ENCODE assay signal across 8 cellular contexts in genomic region chr3:45225465-45226205, GRCh38. TPM values are rescaled to one million over a fixed set of nuclear protein-coding genes. Genes with fewer than 3 reads are reported as not detected.
DNase-seq lines count a peak whose midpoint lies in the region; ATAC-seq and TF ChIP-seq lines count a peak whose summit lies in the region.

No MANE protein-coding gene starts in this region.

- H3K9ac ChIP-seq in ES-I3 (ENCODE audit: low read depth, low read length): peak overlapping the region; percentile 65; the same call in 1 of the 2 replicates

- H3K4me1 ChIP-seq in ES-I3 (ENCODE audit: insufficient read depth, low read length) (0 out of 2 replicates have a peak, but pooled peaks cover 4% of the 10 kb centered on the region), heart left ventricle (peaks cover 0 to 16% (median 5%) of the 10 kb centered on the region in 12 donors)

- H3K27me3 Mint-ChIP-seq in activated T-helper 2 cell treated with anti-CD3 and anti-CD28 coated beads, Interferon-gamma antibody, Interleukin-2, Interleukin-4, amounts not matched to agents 10 μg/mL and 5 μg/mL and 100 μg/mL, durations not matched to agents 14 hours and 24 hours and 36 hours (ENCODE audit: low read depth): peaks cover 78% of the 10 kb centered on the region

- H3K27me3 ChIP-seq in heart left ventricle: peaks cover 0 to 74% (median 18%) of the 10 kb centered on the region in 9 donors

- WGBS in heart left ventricle, 4 donors: 0 to 2% (median 1%) methylated on average over 24 to 131 of the region's 131 CpGs; no CpG with 5 or more reads in 1 of the 4 donors

- H3K36me3 ChIP-seq in ES-I3 (ENCODE audit: insufficient read depth, low read length) (no peaks in the 10 kb centered on the region), heart left ventricle (no peaks in the 10 kb centered on the region)

- H3K9me3 ChIP-seq in ES-I3 (ENCODE audit: control insufficient read depth, insufficient read depth, low read length) (no peaks in the 10 kb centered on the region), heart left ventricle (no peaks in the 10 kb centered on the region)

- H3K36me3 Mint-ChIP-seq in activated T-helper 2 cell treated with anti-CD3 and anti-CD28 coated beads, Interferon-gamma antibody, Interleukin-2, Interleukin-4, amounts not matched to agents 10 μg/mL and 5 μg/mL and 100 μg/mL, durations not matched to agents 14 hours and 24 hours and 36 hours (ENCODE audit: low read depth): no peaks in the 10 kb centered on the region

- intact Hi-C loops in activated T-helper 2 cell treated with anti-CD3 and anti-CD28 coated beads, Interferon-gamma antibody, Interleukin-2, Interleukin-4, amounts not matched to agents 10 μg/mL and 5 μg/mL and 100 μg/mL, durations not matched to agents 14 hours and 24 hours and 36 hours (cut with micrococcal nuclease): loop anchor here (5.0 to 10.0 kb wide), 3 partner anchors 183 to 869 kb away; no protein-coding TSS in a partner anchor
- intact Hi-C loops in heart left ventricle (cut with DNase I): loop anchor here in 6 of 10 donors (5.0 to 10.0 kb wide), 4 partner anchors 269 to 429 kb away; no protein-coding TSS in a partner anchor

- peak; percentile 28 for ATAC-seq in GM21737 (IDR thresholded peaks at IDR 0.05; ENCODE audit: unreplicated experiment)
- ATAC-seq in heart left ventricle: no peak
- no peak for ATAC-seq in GM18870 (IDR thresholded peaks at IDR 0.05; ENCODE audit: unreplicated experiment)

- H3K4me3 Mint-ChIP-seq in activated T-helper 2 cell treated with anti-CD3 and anti-CD28 coated beads, Interferon-gamma antibody, Interleukin-2, Interleukin-4, amounts not matched to agents 10 μg/mL and 5 μg/mL and 100 μg/mL, durations not matched to agents 14 hours and 24 hours and 36 hours (ENCODE audit: low read depth): no peak overlapping the region

- DNase-seq in NCI-H1105 (lab: John Stamatoyannopoulos, UW) (peak; percentile 26), heart left ventricle (peak in 2 of 5 donors; percentile 34 to 36), retinal pigment epithelial cell (ENCODE audit: low read depth) (no peak), AG08395 (ENCODE audit: low spot score) (no peak)
- DNase-seq in activated T-helper 2 cell treated with anti-CD3 and anti-CD28 coated beads, Interferon-gamma antibody, Interleukin-2, Interleukin-4, amounts not matched to agents 10 μg/mL and 5 μg/mL and 100 μg/mL, durations not matched to agents 14 hours and 24 hours and 36 hours (ENCODE audit: low spot score): peak; percentile 25

- TF ChIP-seq POLR2A in heart left ventricle (IDR thresholded peaks at IDR 0.05): no peak

- H3K27ac ChIP-seq in heart left ventricle: no peak overlapping the region

- H3K27ac Mint-ChIP-seq in activated T-helper 2 cell treated with anti-CD3 and anti-CD28 coated beads, Interferon-gamma antibody, Interleukin-2, Interleukin-4, amounts not matched to agents 10 μg/mL and 5 μg/mL and 100 μg/mL, durations not matched to agents 14 hours and 24 hours and 36 hours: no peak overlapping the region

- no peak for TF ChIP-seq CTCF in heart left ventricle (IDR thresholded peaks at IDR 0.05)
- TF ChIP-seq CTCF in retinal pigment epithelial cell (conservative IDR thresholded peaks at IDR 0.05; ENCODE audit: low read depth, low read length): no peak

- H3K4me3 ChIP-seq in heart left ventricle (peak overlapping the region in 11 of 12 donors; percentile 21 to 71 (median 50)), retinal pigment epithelial cell (ENCODE audit: low read length) (peak overlapping the region; percentile 66)

- no peaks in the 10 kb centered on the region for H3K9me3 Mint-ChIP-seq in activated T-helper 2 cell treated with anti-CD3 and anti-CD28 coated beads, Interferon-gamma antibody, Interleukin-2, Interleukin-4, amounts not matched to agents 10 μg/mL and 5 μg/mL and 100 μg/mL, durations not matched to agents 14 hours and 24 hours and 36 hours

- peaks cover 14% of the 10 kb centered on the region for H3K4me1 Mint-ChIP-seq in activated T-helper 2 cell treated with anti-CD3 and anti-CD28 coated beads, Interferon-gamma antibody, Interleukin-2, Interleukin-4, amounts not matched to agents 10 μg/mL and 5 μg/mL and 100 μg/mL, durations not matched to agents 14 hours and 24 hours and 36 hours (ENCODE audit: low read depth)

RNA-seq across cellular contexts. Expression of gene TMEM158, which starts 0.5 kb away (rescaled TPM):
- 1.7 and 1.9 TPM in 2 replicates for total RNA-seq in activated T-helper 2 cell treated with anti-CD3 and anti-CD28 coated beads, Interferon-gamma antibody, Interleukin-2, Interleukin-4, amounts not matched to agents 10 μg/mL and 5 μg/mL and 100 μg/mL, durations not matched to agents 14 hours and 24 hours and 36 hours
- total RNA-seq in heart left ventricle: 1 to 10 TPM in 3 of 9 donors, under 1 TPM in 6; 0.31 to 3.3 (median 0.62) TPM
- under 1 TPM; 0.40 to 0.57 TPM for polyA plus RNA-seq in heart left ventricle

Comparison
In these comparisons a context has a peak if more than half of its experiments do, and no peak if none do; other contexts are left out.
1. DNase-seq: peak in NCI-H1105 (single experiment) and activated T-helper 2 cell treated with anti-CD3 and anti-CD28 coated beads, Interferon-gamma antibody, Interleukin-2, Interleukin-4, amounts not matched to agents 10 μg/mL and 5 μg/mL and 100 μg/mL, durations not matched to agents 14 hours and 24 hours and 36 hours (single experiment); none in retinal pigment epithelial cell (single experiment) and AG08395 (single experiment).